In the genomic region with DNA sequence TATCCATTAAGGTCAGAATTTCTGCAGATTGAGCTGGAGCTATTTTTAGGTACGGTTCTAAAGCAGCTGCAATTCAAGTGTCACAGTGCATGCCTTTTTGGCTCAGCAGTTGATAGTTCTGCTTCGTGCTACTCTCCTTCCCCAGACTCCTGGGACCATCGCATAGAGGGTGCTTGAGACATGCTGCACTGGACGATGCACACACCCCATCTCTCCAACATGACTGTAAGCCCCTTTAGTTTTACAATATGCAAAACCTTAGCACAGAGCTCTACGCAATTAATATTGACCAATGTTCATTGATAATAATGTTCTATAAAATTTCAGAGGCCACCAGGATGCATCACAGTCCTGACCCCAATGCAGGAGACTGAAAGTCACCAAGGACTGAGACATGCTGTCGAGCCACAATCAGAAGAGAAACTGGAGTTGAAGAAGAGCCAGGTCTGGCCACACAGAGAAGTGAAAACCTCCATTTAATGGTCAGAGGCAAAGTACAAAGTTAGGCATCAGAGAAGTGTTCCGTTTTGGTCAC, we compare ENCODE assay signal across 11 cellular contexts.
A peak's percentile ranks its signal among the peaks of the same experiment; 100 is the strongest.
DNase-seq lines count a peak whose midpoint lies in the region; ATAC-seq, FAIRE-seq and TF ChIP-seq lines count a peak whose summit lies in the region.
"Had no signal": no experiment of that assay in that cellular context is flagged by ENCODE, and none has a peak within 500 bp of the region (broad histone marks: within the 10 kb centered on the region; RNA-seq: fewer than 3 reads in every experiment).

No MANE protein-coding gene starts in this region.

- 3% methylated on average over 7 of the region's 7 CpGs for WGBS in GM12878 (ENCODE audit: insufficient coverage, insufficient replicate concordance, low lambda C conversion rate, missing lambda C conversion rate)

- peak overlapping the region; percentile 13; the same call in 1 of the 2 replicates for H3K4me3 ChIP-seq in GM12878
- H3K4me3 ChIP-seq: upper lobe of left lung had no signal

- POLR2A ChIA-PET in GM12878 (lab: Charles Lee) (interaction anchor here (0.6 to 8.1 kb wide), 12 partner anchors 11 to 122 kb away, joined by 3 to 76 read pairs (median 13); partner anchors contain the start of gene ZC3H12C), MCF 10A (lab: Yijun Ruan, JAX) (interaction anchor here (0.6 kb wide), 3 partner anchors 10 to 267 kb away, joined by 3 read pairs; no protein-coding TSS in a partner anchor)

- DNase-seq in EH (ENCODE audit: low read depth) (peak; percentile 28), GM12878 (ENCODE audit: low read depth, low spot score) (peak; percentile 70), NCI-H1048 (lab: John Stamatoyannopoulos, UW) (no peak), MCF 10A (ENCODE audit: unreplicated experiment) (no peak), urothelium cell line (ENCODE audit: low spot score) (no peak), SW 1271 (lab: John Stamatoyannopoulos, UW) (no peak)
- DNase-seq: retina, upper lobe of left lung had no signal

- H3K4me2 ChIP-seq in GM12878 (ENCODE audit: control insufficient read depth, insufficient read depth) = peak overlapping the region; percentile 68

- FAIRE-seq in GM12878 (lab: Jason Lieb, UNC) (no peak), urothelium cell line (lab: Jason Lieb, UNC) (no peak)

- no peaks in the 10 kb centered on the region for H3K36me3 ChIP-seq in GM12878 (ENCODE audit: control insufficient read depth in 2 of 2, insufficient read depth in 2 of 2, low read length in 1 of 2)
- H3K36me3 ChIP-seq: upper lobe of left lung had no signal

- H3K27me3 ChIP-seq in GM12878 (replicated peaks in 1 of 2; ENCODE audit: control insufficient read depth in 2 of 2, insufficient read depth in 2 of 2, low read length in 1 of 2) = no peaks in the 10 kb centered on the region
- H3K27me3 ChIP-seq: upper lobe of left lung had no signal

- no peak overlapping the region for H2AFZ ChIP-seq in GM12878 (ENCODE audit: control insufficient read depth, low read depth, low read length)

- no peaks in the 10 kb centered on the region for H3K27me3 Mint-ChIP-seq in MCF 10A (ENCODE audit: insufficient read depth, unreplicated experiment)

- H3K9me3 Mint-ChIP-seq in MCF 10A (ENCODE audit: unreplicated experiment) = no peaks in the 10 kb centered on the region

- in situ Hi-C loops in GM12878 (cut with MboI) = no loop called here

- peak overlapping the region; percentile 56 for H3K27ac ChIP-seq in GM12878 (ENCODE audit: control insufficient read depth, insufficient read depth)
- H3K27ac ChIP-seq: upper lobe of left lung had no signal

- SMC1A ChIA-PET in GM12878 (lab: Charles Lee; ENCODE audit: uncharacterized antibody, unreplicated experiment) = interaction anchor here (0.8 to 12.2 kb wide), 18 partner anchors 12 to 383 kb away, joined by 3 to 223 read pairs (median 12); no protein-coding TSS in a partner anchor

- BruUV-seq in GM12878 (replicated peaks; lab: Mats Ljungman, UMichigan) (no TSS peak), MCF 10A (replicated peaks; lab: Mats Ljungman, UMichigan) (no TSS peak)

- peaks cover 5% of the 10 kb centered on the region for H3K4me1 Mint-ChIP-seq in MCF 10A (ENCODE audit: insufficient read depth, unreplicated experiment)

- intact Hi-C loops in GM12878 (cut with micrococcal nuclease; ENCODE audit: unreplicated experiment) (loop anchor here (1.0 kb wide), 1 partner anchor 28 kb away; no protein-coding TSS in a partner anchor), MCF 10A (cut with micrococcal nuclease) (no loop called here)

- peaks cover 7% of the 10 kb centered on the region; the same call in 2 of the 3 replicates for H3K9me3 ChIP-seq in GM12878 (replicated peaks; ENCODE audit: control insufficient read depth, insufficient read depth, low read length)
- H3K9me3 ChIP-seq: upper lobe of left lung had no signal

- TF ChIP-seq POLR2A in GM12878 (IDR thresholded peaks at IDR 0.05; ENCODE audit: low read depth, low read length) = no peak

- RAD21 ChIA-PET in GM12878 (lab: Charles Lee; ENCODE audit: unreplicated experiment) = interaction anchor here (0.8 to 12.4 kb wide), 13 partner anchors 10 to 463 kb away, joined by 3 to 185 read pairs (median 30); partner anchors contain the start of gene ZC3H12C

- H4K20me1 ChIP-seq in GM12878 (ENCODE audit: control insufficient read depth, insufficient read depth) = no peaks in the 10 kb centered on the region

- CTCF ChIA-PET in GM12878 (lab: Yijun Ruan, JAX) = interaction anchor here (1.0 to 6.1 kb wide), 8 partner anchors 12 to 55 kb away, joined by 3 to 36 read pairs (median 8); no protein-coding TSS in a partner anchor
- CTCF ChIA-PET in MCF 10A (lab: Yijun Ruan, JAX) = no interaction called here

- peaks cover 38% of the 10 kb centered on the region for H3K4me1 ChIP-seq in GM12878 (ENCODE audit: control insufficient read depth, insufficient read depth, low read length)

- peak; percentile 14 to 56; a peak in 3 of 4 replicates for TF ChIP-seq EP300 in GM12878 (IDR thresholded peaks at IDR 0.05; ENCODE audit: borderline replicate concordance in 1 of 2, control insufficient read depth in 1 of 2, low read depth in 2 of 2, low read length in 2 of 2)

- H3K4me3 Mint-ChIP-seq in MCF 10A (ENCODE audit: unreplicated experiment) = no peak overlapping the region

- ATAC-seq in GM19455 (IDR thresholded peaks at IDR 0.05; ENCODE audit: unreplicated experiment) = peak; percentile 82
- peak; percentile 56 for ATAC-seq in HG03108 (IDR thresholded peaks at IDR 0.05; ENCODE audit: unreplicated experiment)
- ATAC-seq in GM12878 = peak; percentile 71

- no peaks in the 10 kb centered on the region for H3K79me2 ChIP-seq in GM12878 (ENCODE audit: control insufficient read depth, insufficient read depth, low read length)

- no peak for TF ChIP-seq RAD21 in GM12878 (IDR thresholded peaks at IDR 0.05; ENCODE audit: insufficient read depth, low read depth, low read length)

- TF ChIP-seq CTCF in GM12878 (IDR thresholded peaks at IDR 0.05 in 2 of 3, conservative IDR thresholded peaks at IDR 0.05 in 1 of 3; ENCODE audit: control insufficient read depth in 2 of 3, extremely low read depth in 1 of 3, insufficient read depth in 1 of 3, low read depth in 3 of 3, low read length in 3 of 3) = no peak
- no peak for TF ChIP-seq CTCF in MCF 10A (IDR thresholded peaks at IDR 0.05; ENCODE audit: unreplicated experiment)

- H3K9ac ChIP-seq in GM12878 (ENCODE audit: control insufficient read depth, insufficient read depth, low read length) = no peak overlapping the region; the same call in 1 of the 2 replicates

- H3K27ac Mint-ChIP-seq in MCF 10A (ENCODE audit: low read depth, unreplicated experiment) = no peak overlapping the region
- H3K27ac Mint-ChIP-seq: IgD-negative memory B cell had no signal

- H3K36me3 Mint-ChIP-seq in MCF 10A (ENCODE audit: insufficient read depth, unreplicated experiment) = no peaks in the 10 kb centered on the region

TF ChIP-seq in GM12878, 131 proteins besides CTCF, POLR2A, EP300 and RAD21 (continues in another document):
- TF ChIP-seq EZH2 (IDR thresholded peaks at IDR 0.05; ENCODE audit: borderline replicate concordance, control insufficient read depth, low read depth, low read length) (no peak), JUNB (IDR thresholded peaks at IDR 0.05) (no peak), IRF4 (IDR thresholded peaks at IDR 0.05; ENCODE audit: low read depth, low read length) (no peak), FOXM1 (IDR thresholded peaks at IDR 0.05; ENCODE audit: low read depth, low read length) (0 out of 2 replicates have a peak, but pooled peaks have one; percentile 7), SMC3 (IDR thresholded peaks at IDR 0.05; ENCODE audit: borderline replicate concordance, low read length) (peak; percentile 29; the same call in 1 of the 2 replicates), GATAD2B (conservative IDR thresholded peaks at IDR 0.05; ENCODE audit: low read depth) (no peak), PAX5 (IDR thresholded peaks at IDR 0.05; ENCODE audit: borderline replicate concordance, low read depth, low read length) (peak; percentile 81), MLLT1 (IDR thresholded peaks at IDR 0.05) (peak; percentile 75; the same call in 1 of the 2 replicates), SIX5 (IDR thresholded peaks at IDR 0.05; ENCODE audit: low read depth, low read length, severe bottlenecking) (no peak)
- TF ChIP-seq, protein P1, sequence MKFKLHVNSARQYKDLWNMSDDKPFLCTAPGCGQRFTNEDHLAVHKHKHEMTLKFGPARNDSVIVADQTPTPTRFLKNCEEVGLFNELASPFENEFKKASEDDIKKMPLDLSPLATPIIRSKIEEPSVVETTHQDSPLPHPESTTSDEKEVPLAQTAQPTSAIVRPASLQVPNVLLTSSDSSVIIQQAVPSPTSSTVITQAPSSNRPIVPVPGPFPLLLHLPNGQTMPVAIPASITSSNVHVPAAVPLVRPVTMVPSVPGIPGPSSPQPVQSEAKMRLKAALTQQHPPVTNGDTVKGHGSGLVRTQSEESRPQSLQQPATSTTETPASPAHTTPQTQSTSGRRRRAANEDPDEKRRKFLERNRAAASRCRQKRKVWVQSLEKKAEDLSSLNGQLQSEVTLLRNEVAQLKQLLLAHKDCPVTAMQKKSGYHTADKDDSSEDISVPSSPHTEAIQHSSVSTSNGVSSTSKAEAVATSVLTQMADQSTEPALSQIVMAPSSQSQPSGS (IDR thresholded peaks at IDR 0.05; ENCODE audit: low read length) = 0 out of 2 replicates have a peak, but pooled peaks have one; percentile 34

Comparison
In these comparisons a context has a peak if more than half of its experiments do, and no peak if none do; other contexts are left out.
1. DNase-seq: peak in EH (single experiment) and GM12878 (single experiment); none in NCI-H1048 (single experiment), MCF 10A (single experiment), urothelium cell line (single experiment) and SW 1271 (0 of 2).
2. Peak in every context shown above with its lines, with median percentiles within 50 percentile points of each other: ATAC-seq.